ENCODE assay signal across 12 cellular contexts in genomic region chr22:17974703-17975372, GRCh38. TPM values are rescaled to one million over a fixed set of nuclear protein-coding genes. Genes with fewer than 3 reads are reported as not detected.
DNase-seq lines count a peak whose midpoint lies in the region; ATAC-seq lines count a peak whose summit lies in the region.
"Had no signal": no experiment of that assay in that cellular context is flagged by ENCODE, and none has a peak within 500 bp of the region (broad histone marks: within the 10 kb centered on the region; RNA-seq: fewer than 3 reads in every experiment).

No MANE protein-coding gene starts in this region.

- H3K27ac Mint-ChIP-seq in activated CD8-positive, alpha-beta memory T cell treated with anti-CD3 and anti-CD28 coated beads, Interleukin-2, amount 10 ng/mL, durations not matched to agents 7 days and 5 days, result peak overlapping the region; percentile 58
- H3K27ac Mint-ChIP-seq in activated T-helper 2 cell treated with anti-CD3 and anti-CD28 coated beads, Interferon-gamma antibody, Interleukin-2, Interleukin-4, amounts not matched to agents 10 μg/mL and 5 μg/mL and 100 μg/mL, durations not matched to agents 14 hours and 24 hours and 36 hours, result peak overlapping the region; percentile 39

- intact Hi-C loops in activated T-helper 2 cell treated with anti-CD3 and anti-CD28 coated beads, Interferon-gamma antibody, Interleukin-2, Interleukin-4, amounts not matched to agents 10 μg/mL and 5 μg/mL and 100 μg/mL, durations not matched to agents 14 hours and 24 hours and 36 hours (cut with micrococcal nuclease), result no loop called here

- H3K27me3 Mint-ChIP-seq in activated CD8-positive, alpha-beta memory T cell treated with anti-CD3 and anti-CD28 coated beads, Interleukin-2, amount 10 ng/mL, durations not matched to agents 7 days and 5 days, result no peaks in the 10 kb centered on the region
- H3K27me3 Mint-ChIP-seq in activated T-helper 2 cell treated with anti-CD3 and anti-CD28 coated beads, Interferon-gamma antibody, Interleukin-2, Interleukin-4, amounts not matched to agents 10 μg/mL and 5 μg/mL and 100 μg/mL, durations not matched to agents 14 hours and 24 hours and 36 hours (ENCODE audit: low read depth), result no peaks in the 10 kb centered on the region

- H3K36me3 Mint-ChIP-seq in activated CD8-positive, alpha-beta memory T cell treated with anti-CD3 and anti-CD28 coated beads, Interleukin-2, amount 10 ng/mL, durations not matched to agents 7 days and 5 days, result peaks cover 6% of the 10 kb centered on the region
- no peaks in the 10 kb centered on the region for H3K36me3 Mint-ChIP-seq in activated T-helper 2 cell treated with anti-CD3 and anti-CD28 coated beads, Interferon-gamma antibody, Interleukin-2, Interleukin-4, amounts not matched to agents 10 μg/mL and 5 μg/mL and 100 μg/mL, durations not matched to agents 14 hours and 24 hours and 36 hours (ENCODE audit: low read depth)

- ATAC-seq in activated CD8-positive, alpha-beta memory T cell treated with anti-CD3 and anti-CD28 coated beads, Interleukin-2, amount 10 ng/mL, durations not matched to agents 7 days and 5 days, result peak; percentile 51
- ATAC-seq in HG02870 (IDR thresholded peaks at IDR 0.05; ENCODE audit: unreplicated experiment), result peak; percentile 72
- ATAC-seq: gastroesophageal sphincter had no signal

- peak; percentile 62 for DNase-seq in activated CD8-positive, alpha-beta memory T cell treated with anti-CD3 and anti-CD28 coated beads, Interleukin-2, amount 10 ng/mL, durations not matched to agents 7 days and 5 days
- no peak for DNase-seq in activated CD8-positive, alpha-beta memory T cell treated with anti-CD3 and anti-CD28 coated beads for 24 hours
- no peak for DNase-seq in activated T-helper 2 cell treated with anti-CD3 and anti-CD28 coated beads, Interferon-gamma antibody, Interleukin-2, Interleukin-4, amounts not matched to agents 10 μg/mL and 5 μg/mL and 100 μg/mL, durations not matched to agents 14 hours and 24 hours and 36 hours (ENCODE audit: low spot score)
- peak; percentile 27 to 45 for DNase-seq in stimulated activated CD8-positive, alpha-beta memory T cell treated with anti-CD3 and anti-CD28 coated beads, Interleukin-2, amount 100 ng/mL, for 48 hours (ENCODE audit: low read depth in 2 of 2)
- DNase-seq in NCI-H187 treated with DMSO at 0.1 percent for 48 hours (lab: John Stamatoyannopoulos, UW) (no peak), NCI-H1694 (lab: John Stamatoyannopoulos, UW) (no peak), DMS53 treated with DMSO at 0.1 percent for 48 hours (lab: John Stamatoyannopoulos, UW; ENCODE audit: unreplicated experiment) (no peak)
- DNase-seq: DND-41, KBM-7, NCI-H2029 treated with DMSO at 0.1 percent for 48 hours had no signal

- no peaks in the 10 kb centered on the region for H3K9me3 Mint-ChIP-seq in activated CD8-positive, alpha-beta memory T cell treated with anti-CD3 and anti-CD28 coated beads, Interleukin-2, amount 10 ng/mL, durations not matched to agents 7 days and 5 days (ENCODE audit: low read depth)
- H3K9me3 Mint-ChIP-seq in activated T-helper 2 cell treated with anti-CD3 and anti-CD28 coated beads, Interferon-gamma antibody, Interleukin-2, Interleukin-4, amounts not matched to agents 10 μg/mL and 5 μg/mL and 100 μg/mL, durations not matched to agents 14 hours and 24 hours and 36 hours, result no peaks in the 10 kb centered on the region

- no peak overlapping the region for H3K4me3 Mint-ChIP-seq in activated CD8-positive, alpha-beta memory T cell treated with anti-CD3 and anti-CD28 coated beads, Interleukin-2, amount 10 ng/mL, durations not matched to agents 7 days and 5 days
- no peak overlapping the region for H3K4me3 Mint-ChIP-seq in activated T-helper 2 cell treated with anti-CD3 and anti-CD28 coated beads, Interferon-gamma antibody, Interleukin-2, Interleukin-4, amounts not matched to agents 10 μg/mL and 5 μg/mL and 100 μg/mL, durations not matched to agents 14 hours and 24 hours and 36 hours (ENCODE audit: low read depth)

- H3K4me1 Mint-ChIP-seq in activated CD8-positive, alpha-beta memory T cell treated with anti-CD3 and anti-CD28 coated beads, Interleukin-2, amount 10 ng/mL, durations not matched to agents 7 days and 5 days, result peaks cover 18% of the 10 kb centered on the region
- peaks cover 10% of the 10 kb centered on the region for H3K4me1 Mint-ChIP-seq in activated T-helper 2 cell treated with anti-CD3 and anti-CD28 coated beads, Interferon-gamma antibody, Interleukin-2, Interleukin-4, amounts not matched to agents 10 μg/mL and 5 μg/mL and 100 μg/mL, durations not matched to agents 14 hours and 24 hours and 36 hours (ENCODE audit: low read depth)

- CTCF ChIA-PET in activated CD8-positive, alpha-beta memory T cell treated with anti-CD3 and anti-CD28 coated beads, Interleukin-2, amount 10 ng/mL, durations not matched to agents 7 days and 5 days (lab: Charles Lee), result interaction anchor here (0.7 to 1.0 kb wide), 2 partner anchors 102 to 607 kb away, joined by 3 read pairs; no protein-coding TSS in a partner anchor

RNA-seq across cellular contexts. Expression of gene MICAL3, which starts 49.5 kb away (rescaled TPM):
- 10 to 100 TPM; 38.8 to 41.7 TPM for total RNA-seq in activated CD8-positive, alpha-beta memory T cell treated with anti-CD3 and anti-CD28 coated beads, Interleukin-2, amount 10 ng/mL, durations not matched to agents 7 days and 5 days
- total RNA-seq in activated T-helper 2 cell treated with anti-CD3 and anti-CD28 coated beads, Interferon-gamma antibody, Interleukin-2, Interleukin-4, amounts not matched to agents 10 μg/mL and 5 μg/mL and 100 μg/mL, durations not matched to agents 14 hours and 24 hours and 36 hours, result 40.6 and 41.8 TPM in 2 replicates

Comparison
In these comparisons a context has a peak if more than half of its experiments do, and no peak if none do; other contexts are left out.
1. DNase-seq: peak in activated CD8-positive, alpha-beta memory T cell treated with anti-CD3 and anti-CD28 coated beads, Interleukin-2, amount 10 ng/mL, durations not matched to agents 7 days and 5 days (single experiment) and stimulated activated CD8-positive, alpha-beta memory T cell treated with anti-CD3 and anti-CD28 coated beads, Interleukin-2, amount 100 ng/mL, for 48 hours (2 of 2); none in activated CD8-positive, alpha-beta memory T cell treated with anti-CD3 and anti-CD28 coated beads for 24 hours (single experiment), activated T-helper 2 cell treated with anti-CD3 and anti-CD28 coated beads, Interferon-gamma antibody, Interleukin-2, Interleukin-4, amounts not matched to agents 10 μg/mL and 5 μg/mL and 100 μg/mL, durations not matched to agents 14 hours and 24 hours and 36 hours (single experiment), NCI-H187 treated with DMSO at 0.1 percent for 48 hours (single experiment), NCI-H1694 (single experiment) and DMS53 treated with DMSO at 0.1 percent for 48 hours (single experiment).